Comparison of ENCODE assay signal across 9 cellular contexts in the genomic region with DNA sequence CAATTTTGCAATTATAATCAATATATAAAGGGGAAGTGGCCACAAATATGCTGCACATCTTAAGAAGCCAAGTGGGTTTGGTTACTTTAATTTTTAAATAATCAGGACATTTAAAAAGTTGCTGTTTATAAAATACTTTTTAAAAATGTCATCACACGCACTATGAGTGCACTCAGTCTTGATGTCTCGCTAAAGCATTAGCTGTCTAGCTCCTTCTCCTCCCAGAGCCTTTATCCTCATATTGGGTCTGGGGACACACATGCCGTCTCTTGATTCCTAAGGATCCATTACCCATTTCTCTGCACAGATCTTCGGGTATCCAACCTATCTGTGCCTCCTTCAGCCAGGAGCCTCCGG. TPM values are rescaled to one million over a fixed set of nuclear protein-coding genes. Genes with fewer than 3 reads are reported as not detected.
DNase-seq lines count a peak whose midpoint lies in the region; ATAC-seq and TF ChIP-seq lines count a peak whose summit lies in the region.
"Had no signal": no experiment of that assay in that cellular context is flagged by ENCODE, and none has a peak within 500 bp of the region (broad histone marks: within the 10 kb centered on the region; RNA-seq: fewer than 3 reads in every experiment).

No MANE protein-coding gene starts in this region.

- H3K36me3 ChIP-seq in GM23248 (ENCODE audit: low read depth) (no peaks in the 10 kb centered on the region), hepatocyte (replicated peaks; ENCODE audit: insufficient read depth, low read depth) (no peaks in the 10 kb centered on the region), OCI-LY7 (ENCODE audit: insufficient read depth, low read length) (no peaks in the 10 kb centered on the region)

- peaks cover 52% of the 10 kb centered on the region for H3K27me3 Mint-ChIP-seq in activated naive CD8-positive, alpha-beta T cell treated with anti-CD3 and anti-CD28 coated beads, Interleukin-2, amount 10 ng/mL, durations not matched to agents 7 days and 5 days

- H3K9me3 ChIP-seq in GM23248 (ENCODE audit: low read depth) (no peaks in the 10 kb centered on the region), hepatocyte (ENCODE audit: low read depth) (no peaks in the 10 kb centered on the region), OCI-LY7 (ENCODE audit: low read length) (0 out of 2 replicates have a peak, but pooled peaks cover 2% of the 10 kb centered on the region)

- peaks cover 1% of the 10 kb centered on the region for H3K4me1 Mint-ChIP-seq in activated naive CD8-positive, alpha-beta T cell treated with anti-CD3 and anti-CD28 coated beads, Interleukin-2, amount 10 ng/mL, durations not matched to agents 7 days and 5 days

- CTCF ChIA-PET in OCI-LY7 (lab: Charles Lee; ENCODE audit: unreplicated experiment): no interaction called here

- H3K4me3 ChIP-seq in GM23248 (peak overlapping the region; percentile 84), hepatocyte (peak overlapping the region; percentile 73), retinal pigment epithelial cell (ENCODE audit: low read length) (peak overlapping the region; percentile 54), OCI-LY7 (ENCODE audit: low read depth, low read length, poor library complexity, severe bottlenecking) (no peak overlapping the region)

- TF ChIP-seq CTCF in hepatocyte (IDR thresholded peaks at IDR 0.05; ENCODE audit: poor library complexity) (no peak), retinal pigment epithelial cell (conservative IDR thresholded peaks at IDR 0.05; ENCODE audit: low read depth, low read length) (no peak), OCI-LY7 (conservative IDR thresholded peaks at IDR 0.05; ENCODE audit: low read length) (no peak)

- peaks cover 13% of the 10 kb centered on the region for H3K4me1 ChIP-seq in GM23248 (ENCODE audit: insufficient read depth)
- peaks cover 8% of the 10 kb centered on the region for H3K4me1 ChIP-seq in hepatocyte (ENCODE audit: insufficient read depth)
- no peaks in the 10 kb centered on the region for H3K4me1 ChIP-seq in OCI-LY7 (ENCODE audit: insufficient read depth, low read length, poor library complexity, severe bottlenecking)

- no peak for ATAC-seq in activated naive CD8-positive, alpha-beta T cell treated with anti-CD3 and anti-CD28 coated beads, Interleukin-2, amount 10 ng/mL, durations not matched to agents 7 days and 5 days (ENCODE audit: low read depth)

- H3K36me3 Mint-ChIP-seq in activated naive CD8-positive, alpha-beta T cell treated with anti-CD3 and anti-CD28 coated beads, Interleukin-2, amount 10 ng/mL, durations not matched to agents 7 days and 5 days: no peaks in the 10 kb centered on the region

- peaks cover 30% of the 10 kb centered on the region for H3F3A ChIP-seq in GM23248 (ENCODE audit: insufficient read depth)

- H2AFZ ChIP-seq in GM23248: peak overlapping the region; percentile 92
- peak overlapping the region; percentile 61 for H2AFZ ChIP-seq in hepatocyte
- no peak overlapping the region for H2AFZ ChIP-seq in OCI-LY7 (ENCODE audit: low read length)

- POLR2A ChIA-PET in activated naive CD8-positive, alpha-beta T cell treated with anti-CD3 and anti-CD28 coated beads, Interleukin-2, amount 10 ng/mL, durations not matched to agents 7 days and 5 days (lab: Charles Lee): no interaction called here
- POLR2A ChIA-PET in OCI-LY7 (lab: Charles Lee): no interaction called here

- peak overlapping the region; percentile 45 for H3K27ac ChIP-seq in GM23248
- H3K27ac ChIP-seq in hepatocyte: peak overlapping the region; percentile 92
- no peak overlapping the region for H3K27ac ChIP-seq in OCI-LY7 (ENCODE audit: low read depth, low read length, poor library complexity, severe bottlenecking)

- H4K20me1 ChIP-seq in GM23248 (ENCODE audit: insufficient read depth): no peaks in the 10 kb centered on the region
- no peaks in the 10 kb centered on the region for H4K20me1 ChIP-seq in hepatocyte (ENCODE audit: insufficient read depth, poor library complexity, severe bottlenecking)
- no peaks in the 10 kb centered on the region for H4K20me1 ChIP-seq in OCI-LY7 (ENCODE audit: insufficient read depth, low read length)

- DNase-seq in GM23248 (no peak), hepatocyte (ENCODE audit: low spot score) (no peak), retinal pigment epithelial cell (ENCODE audit: low read depth) (no peak), kidney tubule cell (ENCODE audit: low spot score) (no peak), OCI-LY7 (ENCODE audit: low spot score) (no peak), LoVo (ENCODE audit: low spot score) (no peak), mesenteric fat pad (ENCODE audit: low spot score) (no peak)
- DNase-seq in activated naive CD8-positive, alpha-beta T cell treated with anti-CD3 and anti-CD28 coated beads, Interleukin-2, amount 10 ng/mL, durations not matched to agents 7 days and 5 days: no peak
- DNase-seq: activated CD4-positive, CD25-positive, alpha-beta regulatory T cell treated with anti-CD3 and anti-CD28 coated beads, Interleukin-2, amount 50 U/mL, for 72 hours had no signal

- H3K9me3 Mint-ChIP-seq in activated naive CD8-positive, alpha-beta T cell treated with anti-CD3 and anti-CD28 coated beads, Interleukin-2, amount 10 ng/mL, durations not matched to agents 7 days and 5 days: no peaks in the 10 kb centered on the region

- H3K27me3 ChIP-seq in GM23248 (replicated peaks; ENCODE audit: insufficient read depth) (no peaks in the 10 kb centered on the region), hepatocyte (no peaks in the 10 kb centered on the region)

- H3K9me2 ChIP-seq in GM23248 (ENCODE audit: insufficient read depth): no peaks in the 10 kb centered on the region; the same call in 1 of the 2 replicates
- H3K9me2 ChIP-seq in hepatocyte (replicated peaks; ENCODE audit: insufficient read depth): no peaks in the 10 kb centered on the region
- H3K9me2 ChIP-seq in OCI-LY7 (ENCODE audit: insufficient read depth, low read length): no peaks in the 10 kb centered on the region

- H3K27ac Mint-ChIP-seq in activated naive CD8-positive, alpha-beta T cell treated with anti-CD3 and anti-CD28 coated beads, Interleukin-2, amount 10 ng/mL, durations not matched to agents 7 days and 5 days: no peak overlapping the region

- intact Hi-C loops in OCI-LY7 (cut with micrococcal nuclease; ENCODE audit: unreplicated experiment): no loop called here

- BruUV-seq in OCI-LY7 (replicated peaks; lab: Mats Ljungman, UMichigan): no TSS peak

- no peaks in the 10 kb centered on the region for H3K79me2 ChIP-seq in GM23248 (ENCODE audit: insufficient read depth)
- peaks cover 23% of the 10 kb centered on the region for H3K79me2 ChIP-seq in hepatocyte
- H3K79me2 ChIP-seq in OCI-LY7 (ENCODE audit: insufficient read depth, low read depth, low read length): no peaks in the 10 kb centered on the region

- 1 to 3% methylated on average over 5 of the region's 5 CpGs for WGBS in GM23248 (ENCODE audit: low coverage in 1 of 2, low lambda C conversion rate in 2 of 2, missing lambda C conversion rate in 2 of 2), 2 experiments
- 20% methylated on average over 5 of the region's 5 CpGs for WGBS in hepatocyte (ENCODE audit: low lambda C conversion rate, missing lambda C conversion rate)

- H3K4me2 ChIP-seq in GM23248 (ENCODE audit: unreplicated experiment) (peak overlapping the region; percentile 91), hepatocyte (peak overlapping the region; percentile 82), OCI-LY7 (ENCODE audit: low read length) (no peak overlapping the region)

- H3K4me3 Mint-ChIP-seq in activated naive CD8-positive, alpha-beta T cell treated with anti-CD3 and anti-CD28 coated beads, Interleukin-2, amount 10 ng/mL, durations not matched to agents 7 days and 5 days: peak overlapping the region; percentile 8

- peak overlapping the region; percentile 66 for H3K9ac ChIP-seq in GM23248

- in situ Hi-C loops in GM23248 (cut with MboI): no loop called here

RNA-seq across cellular contexts. Expression of a gene that starts 0.4 kb away (rescaled TPM):
- 4.8 and 9.9 TPM in 2 replicates for total RNA-seq in GM23248 (2014; rRNA removed; shearing (Covaris generic))
- 22.5 and 23.2 TPM in 2 replicates for polyA plus RNA-seq in GM23248 (2016; fragmentation: Nextera tagmentation; extraction: Ambion mirVana)
- not detected for total RNA-seq in activated naive CD8-positive, alpha-beta T cell treated with anti-CD3 and anti-CD28 coated beads, Interleukin-2, amount 10 ng/mL, durations not matched to agents 7 days and 5 days
- 6.5 and 8.1 TPM in 2 replicates for total RNA-seq in hepatocyte
- polyA plus RNA-seq in hepatocyte: 8.7 and 13.5 TPM in 2 replicates
- total RNA-seq in OCI-LY7 (2014; rRNA removed; shearing (Covaris generic)): not detected in 2 replicates
- not detected in 2 replicates for total RNA-seq in OCI-LY7 (2022)
- total RNA-seq in mesenteric fat pad: 9.3 TPM
